In the genomic region with DNA sequence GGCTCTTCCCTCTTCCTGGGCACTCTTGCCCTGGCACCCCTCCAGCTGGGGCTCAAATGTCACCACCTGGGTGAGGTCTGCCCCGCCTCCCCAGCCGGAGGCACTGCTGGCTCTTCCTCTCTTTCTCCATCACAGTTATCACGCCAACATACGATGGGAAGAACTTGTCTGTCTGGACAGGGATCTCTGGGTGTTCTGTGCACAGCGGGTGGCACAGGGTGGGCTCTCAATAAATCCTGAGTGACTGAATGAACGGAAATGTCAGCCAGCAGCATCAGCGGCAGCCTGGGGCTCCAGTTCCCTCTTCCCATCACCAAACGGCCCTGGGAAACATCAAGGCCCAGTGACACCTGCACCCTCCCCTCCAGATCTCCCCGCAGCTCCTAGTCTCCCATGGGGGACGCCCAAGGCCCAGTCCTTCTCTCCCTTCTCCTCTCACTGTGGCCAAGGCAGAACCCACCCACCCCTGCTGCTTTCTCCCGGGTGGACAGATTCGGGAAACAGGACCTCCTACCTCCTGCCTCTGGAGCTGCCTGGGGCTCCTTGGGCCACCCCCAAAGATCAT, we compare ENCODE assay signal across 8 cellular contexts.
A peak's percentile ranks its signal among the peaks of the same experiment; 100 is the strongest.
DNase-seq lines count a peak whose midpoint lies in the region; ATAC-seq and TF ChIP-seq lines count a peak whose summit lies in the region.

No MANE protein-coding gene starts in this region.

- H3K4me2 ChIP-seq in MM.1S (ENCODE audit: low read depth, low read length) = peak overlapping the region; percentile 64

- peaks cover 44% of the 10 kb centered on the region for H3K4me1 Mint-ChIP-seq in nephron progenitor cell

- H3K79me2 ChIP-seq in MM.1S (ENCODE audit: low read length) = peaks cover 26% of the 10 kb centered on the region

- H3K27ac ChIP-seq in MM.1S (ENCODE audit: low read length) (peak overlapping the region; percentile 91), cingulate gyrus (ENCODE audit: low read depth, low read length) (peak overlapping the region; percentile 99)

- peaks cover 14% of the 10 kb centered on the region for H3K4me1 ChIP-seq in MM.1S (ENCODE audit: low read length)

- no peak for ATAC-seq in GM18867 (IDR thresholded peaks at IDR 0.05; ENCODE audit: unreplicated experiment)

- peak overlapping the region; percentile 87 for H3K9ac ChIP-seq in MM.1S (ENCODE audit: low read length)

- no peaks in the 10 kb centered on the region for H3K27me3 ChIP-seq in MM.1S (replicated peaks; ENCODE audit: insufficient read depth, low read length)

- H4K20me1 ChIP-seq in MM.1S (ENCODE audit: insufficient read depth, low read length) = no peaks in the 10 kb centered on the region

- peak overlapping the region; percentile 63 for H3K4me3 Mint-ChIP-seq in nephron progenitor cell

- H3K27me3 Mint-ChIP-seq in nephron progenitor cell (ENCODE audit: low read depth, poor library complexity) = peaks cover 3% of the 10 kb centered on the region

- H3K9me2 ChIP-seq in MM.1S (replicated peaks; ENCODE audit: insufficient read depth, low read length) = no peaks in the 10 kb centered on the region

- H3F3A ChIP-seq in MM.1S (ENCODE audit: insufficient read depth, low read length) = peaks cover 32% of the 10 kb centered on the region

- DNase-seq in COR-L47 (lab: John Stamatoyannopoulos, UW) (peak; percentile 77), MM.1S (no peak), nephron progenitor cell (no peak), hepatic stellate cell (ENCODE audit: low spot score) (no peak), NCI-H345 (lab: John Stamatoyannopoulos, UW) (no peak), GOT3 (lab: John Stamatoyannopoulos, UW) (no peak)

- H3K27ac Mint-ChIP-seq in nephron progenitor cell = peak overlapping the region; percentile 99

- H3K4me3 ChIP-seq in MM.1S (ENCODE audit: low read length) = peak overlapping the region; percentile 59

- peak overlapping the region; percentile 32 for H2AFZ ChIP-seq in MM.1S (ENCODE audit: low read length)

- H3K9me3 Mint-ChIP-seq in nephron progenitor cell = no peaks in the 10 kb centered on the region

- H3K36me3 Mint-ChIP-seq in nephron progenitor cell (ENCODE audit: low read depth) = no peaks in the 10 kb centered on the region

- no peaks in the 10 kb centered on the region for H3K36me3 ChIP-seq in MM.1S (replicated peaks; ENCODE audit: insufficient read depth, low read length)

- TF ChIP-seq CTCF in MM.1S (IDR thresholded peaks at IDR 0.05; ENCODE audit: low read length) (no peak), nephron progenitor cell (IDR thresholded peaks at IDR 0.05) (no peak)

- no peaks in the 10 kb centered on the region for H3K9me3 ChIP-seq in MM.1S (replicated peaks; ENCODE audit: insufficient read depth, low read length)
